ENCODE assay signal across 8 cellular contexts in genomic region chr2:152334701-152335015, GRCh38. TPM values are rescaled to one million over a fixed set of nuclear protein-coding genes. Genes with fewer than 3 reads are reported as not detected.
DNase-seq lines count a peak whose midpoint lies in the region; ATAC-seq and TF ChIP-seq lines count a peak whose summit lies in the region.

No MANE protein-coding gene starts in this region.

- no peaks in the 10 kb centered on the region for H3K36me3 Mint-ChIP-seq in naive thymus-derived CD8-positive, alpha-beta T cell

- no peak overlapping the region for H3K27ac ChIP-seq in KMS-11
- peak overlapping the region; percentile 86 to 91 for H3K27ac ChIP-seq in coronary artery

- H2AFZ ChIP-seq in KMS-11 (ENCODE audit: low read depth), result peak overlapping the region; percentile 75

- H3K4me3 ChIP-seq in AG10803 (ENCODE audit: low read length), result peak overlapping the region; percentile 75
- H3K4me3 ChIP-seq in KMS-11 (IDR thresholded peaks at IDR 0.05; ENCODE audit: insufficient read depth, low read depth, low read length), result peak overlapping the region; percentile 87
- H3K4me3 ChIP-seq in coronary artery, result peak overlapping the region; percentile 98

- no peak for TF ChIP-seq CTCF in AG10803 (conservative IDR thresholded peaks at IDR 0.05; ENCODE audit: low read length)
- TF ChIP-seq CTCF in KMS-11 (conservative IDR thresholded peaks at IDR 0.05; ENCODE audit: low read depth, low read length), result 0 out of 2 replicates have a peak, but pooled peaks have one; percentile 23
- TF ChIP-seq CTCF in coronary artery (IDR thresholded peaks at IDR 0.05), result no peak

- H4K20me1 ChIP-seq in KMS-11 (ENCODE audit: insufficient read depth), result no peaks in the 10 kb centered on the region; the same call in none of the 2 replicates

- H3K27me3 Mint-ChIP-seq in naive thymus-derived CD8-positive, alpha-beta T cell, result peaks cover 21 to 64% (median 42%) of the 10 kb centered on the region in 5 donors

- H3K9me3 Mint-ChIP-seq in naive thymus-derived CD8-positive, alpha-beta T cell, result no peaks in the 10 kb centered on the region

- no peaks in the 10 kb centered on the region for H3K27me3 ChIP-seq in KMS-11 (ENCODE audit: insufficient read depth, low read depth)

- peak overlapping the region; percentile 79; the same call in 1 of the 2 replicates for H3K9ac ChIP-seq in KMS-11

- peaks cover 15% of the 10 kb centered on the region for H3K4me1 ChIP-seq in KMS-11 (ENCODE audit: low read depth, poor library complexity, severe bottlenecking)

- no peaks in the 10 kb centered on the region for H3K36me3 ChIP-seq in KMS-11 (ENCODE audit: insufficient read depth)

- ATAC-seq in naive thymus-derived CD8-positive, alpha-beta T cell, result no peak
- ATAC-seq in GM19351 (IDR thresholded peaks at IDR 0.05; ENCODE audit: unreplicated experiment), result no peak
- no peak for ATAC-seq in GM21723 (IDR thresholded peaks at IDR 0.05; ENCODE audit: unreplicated experiment)

- H3K4me2 ChIP-seq in KMS-11, result peak overlapping the region; percentile 70

- peaks cover 6% of the 10 kb centered on the region; the same call in 1 of the 2 replicates for H3K79me2 ChIP-seq in KMS-11 (ENCODE audit: insufficient read depth, low read depth)

- peak overlapping the region in 1 of 10 donors; percentile 17 for H3K27ac Mint-ChIP-seq in naive thymus-derived CD8-positive, alpha-beta T cell

- H3K4me1 Mint-ChIP-seq in naive thymus-derived CD8-positive, alpha-beta T cell, result peaks cover 5 to 19% (median 12%) of the 10 kb centered on the region in 4 donors

- peak overlapping the region; percentile 72 to 91 (median 83) for H3K4me3 Mint-ChIP-seq in naive thymus-derived CD8-positive, alpha-beta T cell

- POLR2A ChIA-PET in naive thymus-derived CD8-positive, alpha-beta T cell (lab: Charles Lee), result no interaction called here

- DNase-seq in AG10803 (ENCODE audit: low read depth), result no peak
- DNase-seq in coronary artery (ENCODE audit: low spot score), result no peak
- no peak for DNase-seq in naive thymus-derived CD8-positive, alpha-beta T cell
- no peak for DNase-seq in D341Med (ENCODE audit: low spot score)
- no peak for DNase-seq in GM03348 (ENCODE audit: low spot score)

RNA-seq across cellular contexts. Expression of gene FMNL2, which starts 0.3 kb away (rescaled TPM):
- under 1 TPM; 0.77 to 0.78 TPM for total RNA-seq in naive thymus-derived CD8-positive, alpha-beta T cell
- polyA plus RNA-seq in naive thymus-derived CD8-positive, alpha-beta T cell, result under 1 TPM; 0.05 to 0.14 (median 0.14) TPM
